ENCODE assay signal across 1 cellular context in the genomic region with DNA sequence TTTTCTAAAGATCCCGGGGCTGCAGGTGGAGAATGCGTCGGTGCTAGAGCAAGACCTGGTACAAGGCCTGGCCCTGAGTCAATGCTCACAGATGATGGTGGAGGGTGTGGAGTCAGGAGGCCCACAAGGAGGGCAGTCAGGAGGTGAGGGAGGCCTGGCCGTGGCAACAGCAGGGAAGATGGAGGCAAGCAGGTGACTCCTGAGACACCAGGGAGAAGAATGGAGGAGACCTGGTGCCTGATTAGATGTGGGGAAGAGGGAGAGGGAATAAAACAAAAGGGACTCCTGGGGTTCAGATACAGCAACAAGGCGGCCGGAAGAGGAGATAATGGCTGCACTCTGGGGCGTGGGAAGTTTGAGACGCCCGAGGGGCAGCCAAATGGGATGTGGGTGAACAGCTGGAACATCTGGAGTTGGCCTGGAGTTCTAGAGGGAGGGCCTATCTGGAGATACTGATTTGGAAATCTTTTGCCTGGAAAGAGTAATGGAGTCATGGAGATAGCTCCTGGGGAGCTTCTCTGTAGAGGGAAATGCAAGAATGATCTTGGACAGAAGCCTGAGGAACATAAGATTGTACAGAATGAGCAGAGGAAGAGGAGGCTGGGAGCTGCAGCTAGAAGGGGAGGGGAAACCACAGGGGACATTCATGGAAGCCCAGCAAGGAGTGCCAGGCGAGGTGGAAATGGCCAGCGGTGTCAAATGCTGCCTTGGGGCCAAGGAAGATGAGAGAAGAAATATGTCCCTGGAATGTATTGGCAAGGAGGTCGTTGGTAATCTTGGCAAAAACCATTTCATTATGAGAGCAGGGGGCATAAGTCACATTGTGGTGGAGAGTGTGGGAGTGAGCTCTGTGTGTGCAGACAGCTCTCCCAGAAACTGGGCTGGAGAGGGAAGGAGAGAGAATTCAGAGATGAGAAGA.
A peak's percentile ranks its signal among the peaks of the same experiment; 100 is the strongest.
TF ChIP-seq lines count a peak whose summit lies in the region.

No MANE protein-coding gene starts in this region.

TF ChIP-seq in HEK293, 187 proteins besides CTCF, POLR2A, EP300 and RAD21 (continued from another document):
- 0 out of 2 replicates have a peak, but pooled peaks have one; percentile 37 for TF ChIP-seq EGR2 (tag by site-specific recombination; IDR thresholded peaks at IDR 0.05; ENCODE audit: low read depth)
